ENCODE assay signal across 8 cellular contexts in the genomic region with DNA sequence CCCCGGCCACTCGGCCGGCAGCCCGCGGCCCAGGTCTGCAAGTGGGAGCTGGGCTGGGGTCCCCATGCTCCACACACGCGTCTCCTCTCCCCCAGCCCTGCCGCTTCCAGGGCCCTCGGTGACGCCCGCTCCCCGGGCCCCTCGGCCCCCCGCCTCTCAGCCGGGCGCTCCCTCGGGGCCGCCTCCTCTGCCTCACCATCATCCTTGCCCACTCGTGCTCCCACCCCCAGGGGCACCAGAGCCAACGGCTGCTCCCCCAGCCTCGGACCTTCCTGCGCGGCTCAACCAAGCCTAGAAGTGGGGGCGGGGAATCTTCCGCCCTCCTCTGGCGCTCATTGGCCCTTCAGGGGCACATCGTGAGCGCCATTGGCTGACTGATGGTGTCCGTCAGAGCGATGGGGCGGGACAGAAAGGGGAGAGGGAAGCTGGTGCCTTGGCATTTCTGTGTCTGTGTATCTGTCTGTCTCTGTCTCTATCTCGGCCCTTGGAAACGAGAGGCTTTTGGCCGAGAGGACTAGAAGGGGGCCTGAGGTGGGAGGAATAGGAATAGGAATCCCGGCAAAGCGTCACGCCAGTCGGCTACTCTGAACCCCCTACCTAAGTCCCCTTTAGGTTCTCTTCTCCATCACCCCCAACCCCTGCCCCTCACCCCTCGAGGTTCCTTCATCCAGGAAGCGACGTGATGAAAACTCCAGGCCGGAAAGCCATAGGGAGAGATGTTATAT.
DNase-seq lines count a peak whose midpoint lies in the region; ATAC-seq, FAIRE-seq and TF ChIP-seq lines count a peak whose summit lies in the region.

No MANE protein-coding gene starts in this region.

- peak; percentile 95 for ATAC-seq in HG02973 (IDR thresholded peaks at IDR 0.05; ENCODE audit: unreplicated experiment)

- H3K27ac ChIP-seq in hepatocyte = peak overlapping the region; percentile 52

- H4K20me1 ChIP-seq in hepatocyte (ENCODE audit: insufficient read depth, poor library complexity, severe bottlenecking) = no peaks in the 10 kb centered on the region

- H3K4me2 ChIP-seq in hepatocyte = peak overlapping the region; percentile 91

- no peaks in the 10 kb centered on the region for H3K9me2 ChIP-seq in hepatocyte (replicated peaks; ENCODE audit: insufficient read depth)

- in situ Hi-C loops in astrocyte of the cerebellum (cut with HindIII; ENCODE audit: low sequenced_read_pairs) = no loop called here

- H3K36me3 ChIP-seq in hepatocyte (replicated peaks; ENCODE audit: insufficient read depth, low read depth) = no peaks in the 10 kb centered on the region

- peak overlapping the region; percentile 71 for H3K4me3 ChIP-seq in astrocyte of the cerebellum (ENCODE audit: low read depth, low read length)
- peak overlapping the region; percentile 98 for H3K4me3 ChIP-seq in hepatocyte

- peaks cover 6% of the 10 kb centered on the region for H3K4me1 ChIP-seq in hepatocyte (ENCODE audit: insufficient read depth)

- H3K79me2 ChIP-seq in hepatocyte = peaks cover 16% of the 10 kb centered on the region

- no peaks in the 10 kb centered on the region for H3K27me3 ChIP-seq in hepatocyte

- WGBS in hepatocyte (ENCODE audit: low lambda C conversion rate, missing lambda C conversion rate) = 1% methylated on average over 28 of the region's 42 CpGs

- peak; percentile 96 for FAIRE-seq in GM18507 (lab: Jason Lieb, UNC)

- H2AFZ ChIP-seq in hepatocyte = peak overlapping the region; percentile 96

- TF ChIP-seq CTCF in astrocyte of the cerebellum (IDR thresholded peaks at IDR 0.05; ENCODE audit: low read depth, low read length, missing control alignments) (no peak), hepatocyte (IDR thresholded peaks at IDR 0.05; ENCODE audit: poor library complexity) (no peak)

- H3K9me3 ChIP-seq in hepatocyte (ENCODE audit: low read depth) = no peaks in the 10 kb centered on the region

- DNase-seq in GM18507 (ENCODE audit: extremely low spot score, insufficient read length, low read depth) = peak; percentile 51
- DNase-seq in NCI-H1930 (lab: John Stamatoyannopoulos, UW) = peak; percentile 85 to 91
- peak; percentile 75 for DNase-seq in T-helper 22 cell (ENCODE audit: low read depth)
- DNase-seq in astrocyte of the cerebellum (ENCODE audit: low read depth) = peak; percentile 71
- DNase-seq in hepatocyte (ENCODE audit: low spot score) = peak; percentile 89
- DNase-seq in renal cortical epithelial cell (ENCODE audit: low read depth) = peak; percentile 73
- DNase-seq in cortex of kidney (lab: John Stamatoyannopoulos, UW) = no peak
